Comparison of ENCODE assay signal across 11 cellular contexts in genomic region chr11:12139144-12139881, GRCh38. TPM values are rescaled to one million over a fixed set of nuclear protein-coding genes. Genes with fewer than 3 reads are reported as not detected.
DNase-seq lines count a peak whose midpoint lies in the region; ATAC-seq, FAIRE-seq and TF ChIP-seq lines count a peak whose summit lies in the region.
"Had no signal": no experiment of that assay in that cellular context is flagged by ENCODE, and none has a peak within 500 bp of the region (broad histone marks: within the 10 kb centered on the region; RNA-seq: fewer than 3 reads in every experiment).

No MANE protein-coding gene starts in this region.

- no peaks in the 10 kb centered on the region for H3K27me3 Mint-ChIP-seq in activated CD8-positive, alpha-beta memory T cell treated with anti-CD3 and anti-CD28 coated beads, Interleukin-2, amount 10 ng/mL, durations not matched to agents 7 days and 5 days
- H3K27me3 Mint-ChIP-seq: activated naive CD4-positive, alpha-beta T cell treated with anti-CD3 and anti-CD28 coated beads, Interleukin-2, amount 10 ng/mL, durations not matched to agents 7 days and 5 days had no signal

- no peak for FAIRE-seq in urothelium cell line (lab: Jason Lieb, UNC)
- FAIRE-seq: H1 had no signal

- 39 to 53% methylated on average over 12 of the region's 12 CpGs for WGBS in heart right ventricle, 2 donors

- ATAC-seq in heart right ventricle (peak in 5 of 8 donors; percentile 8 to 29 (median 18)), GM18511 (IDR thresholded peaks at IDR 0.05; ENCODE audit: unreplicated experiment) (no peak)
- ATAC-seq in activated CD8-positive, alpha-beta memory T cell treated with anti-CD3 and anti-CD28 coated beads, Interleukin-2, amount 10 ng/mL, durations not matched to agents 7 days and 5 days, result no peak

- H3K27ac Mint-ChIP-seq in activated CD8-positive, alpha-beta memory T cell treated with anti-CD3 and anti-CD28 coated beads, Interleukin-2, amount 10 ng/mL, durations not matched to agents 7 days and 5 days, result no peak overlapping the region
- H3K27ac Mint-ChIP-seq: activated naive CD4-positive, alpha-beta T cell treated with anti-CD3 and anti-CD28 coated beads, Interleukin-2, amount 10 ng/mL, durations not matched to agents 7 days and 5 days had no signal

- H3K27me3 ChIP-seq in adipocyte (replicated peaks; ENCODE audit: control insufficient read depth, insufficient read depth, low read length) (no peaks in the 10 kb centered on the region), heart right ventricle (no peaks in the 10 kb centered on the region)

- no peak overlapping the region for H3K4me3 ChIP-seq in adipocyte (ENCODE audit: low read length)
- no peak overlapping the region for H3K4me3 ChIP-seq in heart right ventricle
- H3K4me3 ChIP-seq in skeletal muscle cell (ENCODE audit: low read depth, low read length), result no peak overlapping the region

- H3K9me3 Mint-ChIP-seq in activated CD8-positive, alpha-beta memory T cell treated with anti-CD3 and anti-CD28 coated beads, Interleukin-2, amount 10 ng/mL, durations not matched to agents 7 days and 5 days (ENCODE audit: low read depth), result no peaks in the 10 kb centered on the region

- CTCF ChIA-PET in activated CD8-positive, alpha-beta memory T cell treated with anti-CD3 and anti-CD28 coated beads, Interleukin-2, amount 10 ng/mL, durations not matched to agents 7 days and 5 days (lab: Charles Lee), result no interaction called here

- DNase-seq in Daoy (ENCODE audit: low read depth), result peak; percentile 59
- DNase-seq in adipocyte (ENCODE audit: low read depth), result peak; percentile 25
- no peak for DNase-seq in heart right ventricle
- peak; percentile 88 for DNase-seq in skeletal muscle cell (ENCODE audit: low read depth)
- DNase-seq in stimulated activated CD8-positive, alpha-beta memory T cell treated with anti-CD3 and anti-CD28 coated beads, Interleukin-4, amount 100 ng/mL, for 48 hours, result no peak
- DNase-seq in urothelium cell line (ENCODE audit: low spot score), result no peak
- no peak for DNase-seq in activated CD8-positive, alpha-beta memory T cell treated with anti-CD3 and anti-CD28 coated beads, Interleukin-2, amount 10 ng/mL, durations not matched to agents 7 days and 5 days
- DNase-seq: activated naive CD4-positive, alpha-beta T cell treated with anti-CD3 and anti-CD28 coated beads, Interleukin-2, amount 10 ng/mL, durations not matched to agents 7 days and 5 days; NCI-H345 had no signal

- H3K36me3 Mint-ChIP-seq in activated CD8-positive, alpha-beta memory T cell treated with anti-CD3 and anti-CD28 coated beads, Interleukin-2, amount 10 ng/mL, durations not matched to agents 7 days and 5 days, result peaks cover 21% of the 10 kb centered on the region

- H3K4me1 Mint-ChIP-seq in activated CD8-positive, alpha-beta memory T cell treated with anti-CD3 and anti-CD28 coated beads, Interleukin-2, amount 10 ng/mL, durations not matched to agents 7 days and 5 days, result peaks cover 46% of the 10 kb centered on the region

- no peak for TF ChIP-seq CTCF in heart right ventricle (IDR thresholded peaks at IDR 0.05)

- H3K36me3 ChIP-seq in adipocyte (ENCODE audit: control insufficient read depth, insufficient read depth, low read length, severe bottlenecking), result no peaks in the 10 kb centered on the region
- H3K36me3 ChIP-seq in heart right ventricle, result peaks cover 0 to 21% (median 0%) of the 10 kb centered on the region in 9 donors

- no peak overlapping the region for H3K9ac ChIP-seq in adipocyte (ENCODE audit: low read length)

- peaks cover 39% of the 10 kb centered on the region for H3K4me1 ChIP-seq in adipocyte (ENCODE audit: control insufficient read depth, insufficient read depth, low read length)
- H3K4me1 ChIP-seq in heart right ventricle, result peaks cover 5 to 100% (median 75%) of the 10 kb centered on the region in 9 donors

- H3K9me3 ChIP-seq in adipocyte (ENCODE audit: control insufficient read depth, low read length) (no peaks in the 10 kb centered on the region), heart right ventricle (no peaks in the 10 kb centered on the region)

- H3K4me3 Mint-ChIP-seq in activated CD8-positive, alpha-beta memory T cell treated with anti-CD3 and anti-CD28 coated beads, Interleukin-2, amount 10 ng/mL, durations not matched to agents 7 days and 5 days, result no peak overlapping the region
- H3K4me3 Mint-ChIP-seq: activated naive CD4-positive, alpha-beta T cell treated with anti-CD3 and anti-CD28 coated beads, Interleukin-2, amount 10 ng/mL, durations not matched to agents 7 days and 5 days had no signal

- intact Hi-C loops in heart right ventricle (cut with DNase I), result no loop called here

- H3K27ac ChIP-seq in heart right ventricle, result peak overlapping the region in 6 of 10 donors; percentile 8 to 71 (median 44)

RNA-seq across cellular contexts. Expression of gene MICAL2, which starts 28.9 kb away (rescaled TPM):
- total RNA-seq in Daoy (2014; rRNA removed; shearing (Covaris generic)), result 135 and 178 TPM in 2 replicates
- total RNA-seq in heart right ventricle, result 10 to 100 TPM; 38.1 to 95.7 (median 72.7) TPM
- 10 to 100 TPM; 32.5 to 57.9 TPM for polyA plus RNA-seq in heart right ventricle
- 100 to 1,000 TPM; 120 to 168 TPM for total RNA-seq in activated CD8-positive, alpha-beta memory T cell treated with anti-CD3 and anti-CD28 coated beads, Interleukin-2, amount 10 ng/mL, durations not matched to agents 7 days and 5 days

Comparison
In these comparisons a context has a peak if more than half of its experiments do, and no peak if none do; other contexts are left out.
1. DNase-seq: peak in Daoy (single experiment), adipocyte (single experiment) and skeletal muscle cell (single experiment); none in heart right ventricle (0 of 2), stimulated activated CD8-positive, alpha-beta memory T cell treated with anti-CD3 and anti-CD28 coated beads, Interleukin-4, amount 100 ng/mL, for 48 hours (single experiment), urothelium cell line (single experiment) and activated CD8-positive, alpha-beta memory T cell treated with anti-CD3 and anti-CD28 coated beads, Interleukin-2, amount 10 ng/mL, durations not matched to agents 7 days and 5 days (single experiment).
2. ATAC-seq: peak in heart right ventricle (5 of 8); none in GM18511 (single experiment) and activated CD8-positive, alpha-beta memory T cell treated with anti-CD3 and anti-CD28 coated beads, Interleukin-2, amount 10 ng/mL, durations not matched to agents 7 days and 5 days (single experiment).